ENCODE assay signal across 7 cellular contexts in the genomic region with DNA sequence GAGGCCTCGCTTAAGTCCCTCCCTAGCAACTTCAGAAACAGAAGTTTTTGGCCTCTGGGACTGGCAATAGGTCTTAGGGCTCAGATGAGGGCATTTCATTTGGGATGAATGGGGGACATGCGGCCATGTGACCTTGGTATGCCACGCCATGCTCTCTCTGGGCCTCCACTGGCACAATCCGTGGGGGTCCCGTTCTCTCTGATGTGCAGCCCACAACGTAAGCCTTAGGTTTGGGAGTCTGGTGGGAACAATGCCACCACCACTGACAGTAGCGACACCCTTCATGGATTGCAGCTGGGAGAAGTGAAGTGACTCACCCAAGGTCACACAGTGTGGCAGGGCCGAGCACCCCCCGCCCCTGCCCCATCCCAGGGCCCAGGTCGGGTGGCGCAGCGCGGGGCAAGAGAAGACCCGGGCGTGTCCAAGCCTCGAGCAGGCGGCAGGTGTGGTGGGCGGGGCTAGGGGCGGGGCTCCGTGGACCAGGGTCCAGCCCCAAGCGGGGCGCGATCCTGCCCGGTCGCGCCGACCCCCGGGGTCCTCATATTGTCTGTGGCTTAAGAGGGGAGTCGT. TPM values are rescaled to one million over a fixed set of nuclear protein-coding genes. Genes with fewer than 3 reads are reported as not detected.
DNase-seq lines count a peak whose midpoint lies in the region; ATAC-seq and TF ChIP-seq lines count a peak whose summit lies in the region.

No MANE protein-coding gene starts in this region.

- H4K20me1 ChIP-seq in IMR-90 (ENCODE audit: insufficient read depth, low read length), result peaks cover 32% of the 10 kb centered on the region

- in situ Hi-C loops in IMR-90 (cut with MboI; ENCODE audit: low sequenced_read_pairs), result loop anchor here (5.0 to 10.0 kb wide), 6 partner anchors 118 to 595 kb away; no protein-coding TSS in a partner anchor

- no peak overlapping the region for H2BK15ac ChIP-seq in IMR-90 (ENCODE audit: low read depth, low read length)

- peaks cover 7% of the 10 kb centered on the region for H3K9me1 ChIP-seq in IMR-90 (ENCODE audit: insufficient read depth, low read length)

- H3K18ac ChIP-seq in IMR-90 (ENCODE audit: low read depth, low read length), result no peak overlapping the region; the same call in 1 of the 2 replicates

- no peak overlapping the region for H3K14ac ChIP-seq in IMR-90 (replicated peaks; ENCODE audit: low read depth, low read length)

- peak overlapping the region; percentile 88 for H2AFZ ChIP-seq in IMR-90 (replicated peaks; ENCODE audit: low read length, poor library complexity)

- H4K8ac ChIP-seq in IMR-90 (ENCODE audit: low read depth in 2 of 2, low read length in 2 of 2), result 0 out of 4 replicates have a peak overlapping the region, but pooled peaks of 1 of the 2 experiments have one; percentile 75

- no peak overlapping the region for H3K4me2 ChIP-seq in IMR-90 (ENCODE audit: low read depth, low read length)

- H3K27me3 ChIP-seq in IMR-90 (ENCODE audit: control insufficient read depth, insufficient read depth, low read length) (no peaks in the 10 kb centered on the region), endodermal cell (ENCODE audit: control insufficient read depth, insufficient read depth, low read length, poor library complexity, severe bottlenecking) (no peaks in the 10 kb centered on the region), neutrophil (no peaks in the 10 kb centered on the region)

- H4K91ac ChIP-seq in IMR-90 (ENCODE audit: insufficient read depth, low read depth, low read length), result no peak overlapping the region; the same call in 1 of the 2 replicates

- dilution Hi-C loops in IMR-90 (cut with HindIII; ENCODE audit: low sequenced_read_pairs, unreplicated experiment), result no loop called here

- H4K5ac ChIP-seq in IMR-90 (ENCODE audit: low read depth, low read length), result no peak overlapping the region

- no peak for DNase-seq in IMR-90
- peak; percentile 93 for DNase-seq in endodermal cell
- no peak for DNase-seq in HuH-7.5 (ENCODE audit: low spot score)

- no peaks in the 10 kb centered on the region for H3K9me3 ChIP-seq in IMR-90 (ENCODE audit: control insufficient read depth, insufficient read depth, low read length)
- H3K9me3 ChIP-seq in endodermal cell (ENCODE audit: control insufficient read depth, low read length), result no peaks in the 10 kb centered on the region
- H3K9me3 ChIP-seq in neutrophil, result no peaks in the 10 kb centered on the region

- BruUV-seq in IMR-90 (replicated peaks; lab: Mats Ljungman, UMichigan), result no TSS peak

- H3K4me3 Mint-ChIP-seq in endodermal cell, result peak overlapping the region; percentile 73

- CTCF ChIA-PET in IMR-90 (lab: Yijun Ruan, JAX), result interaction anchor here (1.6 kb wide), 1 partner anchor 13 kb away, joined by 5 read pairs; no protein-coding TSS in a partner anchor

- POLR2A ChIA-PET in IMR-90 (lab: Charles Lee; ENCODE audit: unreplicated experiment), result no interaction called here

- intact Hi-C loops in IMR-90 (cut with micrococcal nuclease), result loop anchor here (1.0 to 5.0 kb wide), 7 partner anchors 63 to 553 kb away; no protein-coding TSS in a partner anchor

- TF ChIP-seq CTCF in IMR-90 (conservative IDR thresholded peaks at IDR 0.05; ENCODE audit: low read depth, low read length), result no peak
- no peak for TF ChIP-seq CTCF in VCaP (conservative IDR thresholded peaks at IDR 0.05)
- TF ChIP-seq CTCF in endodermal cell (conservative IDR thresholded peaks at IDR 0.05), result no peak
- TF ChIP-seq CTCF in neutrophil (IDR thresholded peaks at IDR 0.05), result no peak

- H3K9me3 Mint-ChIP-seq in endodermal cell, result no peaks in the 10 kb centered on the region

- H3K27ac Mint-ChIP-seq in endodermal cell, result no peak overlapping the region

- peaks cover 14% of the 10 kb centered on the region for H3K4me1 ChIP-seq in IMR-90 (ENCODE audit: control insufficient read depth, insufficient read depth, low read length)
- peaks cover 17% of the 10 kb centered on the region for H3K4me1 ChIP-seq in endodermal cell (ENCODE audit: control insufficient read depth, insufficient read depth, low read length)
- peaks cover 61 to 62% of the 10 kb centered on the region in 2 experiments for H3K4me1 ChIP-seq in neutrophil (ENCODE audit: control insufficient read depth in 1 of 2, insufficient read depth in 1 of 2, low read depth in 1 of 2, low read length in 1 of 2)

- no peak for ATAC-seq in IMR-90 (ENCODE audit: low read depth)
- ATAC-seq in HG02623 (IDR thresholded peaks at IDR 0.05; ENCODE audit: unreplicated experiment), result no peak
- no peak for ATAC-seq in GM21381 (IDR thresholded peaks at IDR 0.05; ENCODE audit: unreplicated experiment)

- no peaks in the 10 kb centered on the region for H3K36me3 Mint-ChIP-seq in endodermal cell (ENCODE audit: low read depth)

- H3K4ac ChIP-seq in IMR-90 (ENCODE audit: low read depth, low read length), result no peak overlapping the region; the same call in 1 of the 2 replicates

- peaks cover 7 to 24% of the 10 kb centered on the region in 2 experiments; a peak in 3 of 4 replicates for H3K79me1 ChIP-seq in IMR-90 (ENCODE audit: low read depth in 1 of 2, low read length in 2 of 2)

- peak overlapping the region; percentile 83 for H2AK9ac ChIP-seq in IMR-90 (replicated peaks; ENCODE audit: low read depth, low read length, poor library complexity)

- TF ChIP-seq POLR2A in IMR-90 (IDR thresholded peaks at IDR 0.05; ENCODE audit: low read depth, low read length), result no peak

- no peak for TF ChIP-seq RAD21 in IMR-90 (IDR thresholded peaks at IDR 0.05; ENCODE audit: low read length)

- H3K23ac ChIP-seq in IMR-90 (ENCODE audit: low read depth, low read length), result no peak overlapping the region

- H3K27ac ChIP-seq in IMR-90 (ENCODE audit: insufficient read depth, low read length), result no peak overlapping the region
- H3K27ac ChIP-seq in VCaP, result peak overlapping the region; percentile 95; the same call in 1 of the 2 replicates
- no peak overlapping the region for H3K27ac ChIP-seq in endodermal cell (ENCODE audit: low read depth, low read length)
- peak overlapping the region; percentile 100 for H3K27ac ChIP-seq in neutrophil

- H3K36me3 ChIP-seq in IMR-90 (ENCODE audit: control insufficient read depth, insufficient read depth, low read length) (peaks cover 24% of the 10 kb centered on the region), endodermal cell (ENCODE audit: control insufficient read depth, insufficient read depth, low read length) (no peaks in the 10 kb centered on the region), neutrophil (peaks cover 23% of the 10 kb centered on the region)

- H3K9ac ChIP-seq in IMR-90 (ENCODE audit: low read depth, low read length) (no peak overlapping the region), endodermal cell (ENCODE audit: extremely low read depth, low read length, poor library complexity, severe bottlenecking) (no peak overlapping the region)

- peak overlapping the region; percentile 81 for H2BK120ac ChIP-seq in IMR-90 (ENCODE audit: low read depth, low read length)

- peak overlapping the region; percentile 85; the same call in 1 of the 2 replicates for H2AK5ac ChIP-seq in IMR-90 (ENCODE audit: low read depth, low read length)

- H3K27me3 Mint-ChIP-seq in endodermal cell (ENCODE audit: insufficient read depth), result peaks cover 14% of the 10 kb centered on the region

- H2BK5ac ChIP-seq in IMR-90 (ENCODE audit: low read depth, low read length, poor library complexity, severe bottlenecking), result no peak overlapping the region

- H3K4me3 ChIP-seq in IMR-90 (ENCODE audit: insufficient read depth, low read depth, low read length) (no peak overlapping the region), endodermal cell (ENCODE audit: low read length) (no peak overlapping the region), neutrophil (ENCODE audit: low read depth in 1 of 2, low read length in 1 of 2) (peak overlapping the region; percentile 87 to 93)

- WGBS in IMR-90 (ENCODE audit: extremely low coverage in 2 of 2, insufficient read length in 1 of 2), 2 experiments, result 68% methylated on average over 5 of the region's 29 CpGs; no CpG with 5 or more reads in 1 of the 2 experiments
- 41 to 67% methylated on average over 12 to 29 of the region's 29 CpGs for WGBS in endodermal cell (ENCODE audit: insufficient coverage in 1 of 2, insufficient read length in 1 of 2), 2 experiments

- peaks cover 25% of the 10 kb centered on the region for H3K4me1 Mint-ChIP-seq in endodermal cell

- no peak overlapping the region for H2BK20ac ChIP-seq in IMR-90 (ENCODE audit: low read depth, low read length)

- H3K56ac ChIP-seq in IMR-90 (ENCODE audit: extremely low read depth, insufficient read depth, low read length), result no peak overlapping the region

TF ChIP-seq in IMR-90, 13 proteins besides CTCF, POLR2A, EP300 and RAD21 (continues in another document):
- TF ChIP-seq BHLHE40 (IDR thresholded peaks at IDR 0.05; ENCODE audit: low read depth, low read length) (no peak), RFX5 (IDR thresholded peaks at IDR 0.05; ENCODE audit: low read depth, low read length) (no peak), MAFK (IDR thresholded peaks at IDR 0.05; ENCODE audit: low read depth, low read length) (no peak), MXI1 (IDR thresholded peaks at IDR 0.05; ENCODE audit: borderline replicate concordance, low read depth, low read length) (no peak), CHD1 (IDR thresholded peaks at IDR 0.05; ENCODE audit: low read depth, low read length) (no peak), NFE2L2 (IDR thresholded peaks at IDR 0.05; ENCODE audit: low read depth, low read length) (no peak), SMC3 (IDR thresholded peaks at IDR 0.05; ENCODE audit: low read depth, low read length) (no peak), CEBPB (IDR thresholded peaks at IDR 0.05; ENCODE audit: low read depth, low read length) (no peak)

RNA-seq across cellular contexts. Expression of a gene that starts 0.9 kb away (rescaled TPM):
- total RNA-seq in IMR-90 (2012; rRNA removed) (3.4 and 6.9 TPM in 2 replicates), endodermal cell (10 to 100 TPM; 14.9 to 15.1 TPM)
- polyA plus RNA-seq in IMR-90 (2012; rRNA removed), result 17.4 and 33.6 TPM in 2 replicates
- 18.5 and 103 TPM in 2 replicates for polyA plus RNA-seq in IMR-90 (2012; cell fraction: cytosol; rRNA removed)
- 98.3 and 167 TPM in 2 replicates for polyA plus RNA-seq in IMR-90 (2012; cell fraction: nucleus; rRNA removed; ENCODE audit: low replicate concordance)
- polyA plus RNA-seq in endodermal cell (2013, experiment 1 of 2), result 11.9 TPM
- 8.9 TPM for polyA plus RNA-seq in endodermal cell (2013, experiment 2 of 2)

RNA-seq across cellular contexts. Expression of a gene that starts 36.2 kb away (rescaled TPM):
- total RNA-seq in IMR-90 (2012; rRNA removed) (24.0 and 25.3 TPM in 2 replicates), endodermal cell (10 to 100 TPM; 28.0 to 30.9 TPM)
- polyA plus RNA-seq in IMR-90 (2012; rRNA removed), result 59.9 and 67.6 TPM in 2 replicates
- polyA plus RNA-seq in IMR-90 (2012; cell fraction: cytosol; rRNA removed), result 26.9 and 58.5 TPM in 2 replicates
- polyA plus RNA-seq in IMR-90 (2012; cell fraction: nucleus; rRNA removed; ENCODE audit: low replicate concordance), result 24.5 and 45.9 TPM in 2 replicates
- 27.7 TPM for polyA plus RNA-seq in endodermal cell (2013, experiment 1 of 2)
- 22.7 TPM for polyA plus RNA-seq in endodermal cell (2013, experiment 2 of 2)

Comparison
In these comparisons a context has a peak if more than half of its experiments do, and no peak if none do; other contexts are left out.
1. H3K27ac ChIP-seq: peak in VCaP (single experiment) and neutrophil (single experiment); none in IMR-90 (single experiment) and endodermal cell (single experiment).
2. H3K4me3 ChIP-seq: peak in neutrophil (2 of 2); none in IMR-90 (single experiment) and endodermal cell (single experiment).